Comparison of ENCODE assay signal across 8 cellular contexts in genomic region chr12:123389560-123390351, GRCh38. TPM values are rescaled to one million over a fixed set of nuclear protein-coding genes. Genes with fewer than 3 reads are reported as not detected.
DNase-seq lines count a peak whose midpoint lies in the region; ATAC-seq, FAIRE-seq and TF ChIP-seq lines count a peak whose summit lies in the region.

No MANE protein-coding gene starts in this region.

- H3K27ac Mint-ChIP-seq in activated CD4-positive, alpha-beta T cell treated with anti-CD3 and anti-CD28 coated beads, Interleukin-2, amount 10 ng/mL, durations not matched to agents 7 days and 5 days: peak overlapping the region; percentile 87

- H3K36me3 ChIP-seq in endothelial cell of umbilical vein (ENCODE audit: control insufficient read depth in 2 of 2, extremely low read depth in 1 of 2, insufficient read depth in 2 of 2, low read length in 2 of 2) (peaks cover 13 to 15% of the 10 kb centered on the region in 2 experiments), muscle layer of duodenum (ENCODE audit: control insufficient read depth in 1 of 2, insufficient read depth in 2 of 2, low read length in 2 of 2) (peaks cover 14 to 28% of the 10 kb centered on the region in 2 donors), upper lobe of left lung (peaks cover 10 to 40% (median 21%) of the 10 kb centered on the region in 4 donors)

- CTCF ChIA-PET in activated CD4-positive, alpha-beta T cell treated with anti-CD3 and anti-CD28 coated beads, Interleukin-2, amount 10 ng/mL, durations not matched to agents 7 days and 5 days (lab: Charles Lee): interaction anchor here (1.4 kb wide), 1 partner anchor 11 kb away, joined by 5 read pairs; no protein-coding TSS in a partner anchor
- CTCF ChIA-PET in endothelial cell of umbilical vein (lab: Charles Lee): interaction anchor here (1.1 to 1.8 kb wide), 2 partner anchors 38 to 193 kb away, joined by 3 to 5 read pairs; no protein-coding TSS in a partner anchor

- H3K9me1 ChIP-seq in endothelial cell of umbilical vein (replicated peaks; ENCODE audit: control insufficient read depth, extremely low read depth, insufficient read depth, low read length): no peaks in the 10 kb centered on the region

- FAIRE-seq in endothelial cell of umbilical vein (lab: Jason Lieb, UNC): no peak

- H3K4me3 ChIP-seq in endothelial cell of umbilical vein (replicated peaks in 1 of 3; ENCODE audit: insufficient read depth in 1 of 3, low read depth in 1 of 3, low read length in 3 of 3) (peak overlapping the region; percentile 46 to 69 (median 67)), muscle layer of duodenum (ENCODE audit: low read depth in 1 of 2, low read length in 2 of 2) (peak overlapping the region; percentile 56 to 71), upper lobe of left lung (peak overlapping the region; percentile 57 to 86 (median 82))

- BruUV-seq in endothelial cell of umbilical vein (replicated peaks; lab: Mats Ljungman, UMichigan): no TSS peak

- H4K20me1 ChIP-seq in endothelial cell of umbilical vein (replicated peaks; ENCODE audit: control insufficient read depth, extremely low read depth, insufficient read depth, low read length): no peaks in the 10 kb centered on the region

- H3K27me3 Mint-ChIP-seq in activated CD4-positive, alpha-beta T cell treated with anti-CD3 and anti-CD28 coated beads, Interleukin-2, amount 10 ng/mL, durations not matched to agents 7 days and 5 days: no peaks in the 10 kb centered on the region

- peaks cover 62% of the 10 kb centered on the region for H3K79me2 ChIP-seq in endothelial cell of umbilical vein (ENCODE audit: control insufficient read depth, insufficient read depth, low read length)

- intact Hi-C loops in endothelial cell of umbilical vein (cut with micrococcal nuclease): loop anchor here (2.0 kb wide), 2 partner anchors 47 to 193 kb away; partner anchors contain the start of gene RILPL2

- H3K9me3 Mint-ChIP-seq in activated CD4-positive, alpha-beta T cell treated with anti-CD3 and anti-CD28 coated beads, Interleukin-2, amount 10 ng/mL, durations not matched to agents 7 days and 5 days: no peaks in the 10 kb centered on the region

- TF ChIP-seq EP300 in upper lobe of left lung (IDR thresholded peaks at IDR 0.05): no peak

- H3K4me1 ChIP-seq in endothelial cell of umbilical vein (ENCODE audit: control insufficient read depth, extremely low read depth, insufficient read depth, low read length) (peaks cover 33% of the 10 kb centered on the region), muscle layer of duodenum (ENCODE audit: control insufficient read depth in 1 of 2, insufficient read depth in 2 of 2, low read length in 2 of 2) (peaks cover 13 to 43% of the 10 kb centered on the region in 2 donors), upper lobe of left lung (peaks cover 40 to 60% (median 42%) of the 10 kb centered on the region in 4 donors)

- dilution Hi-C loops in endothelial cell of umbilical vein (cut with MboI; ENCODE audit: extremely low pct_ligation_motif_present, low sequenced_read_pairs): loop anchor here (10.0 kb wide), 1 partner anchor 235 kb away; no protein-coding TSS in a partner anchor

- no peak for TF ChIP-seq CTCF in endothelial cell of umbilical vein (IDR thresholded peaks at IDR 0.05; ENCODE audit: extremely low read depth in 1 of 2, insufficient read depth in 1 of 2, low read depth in 1 of 2, low read length in 2 of 2)
- peak in 1 of 6 experiments; percentile 5 for TF ChIP-seq CTCF in upper lobe of left lung (IDR thresholded peaks at IDR 0.05)

- H3K27me3 ChIP-seq in endothelial cell of umbilical vein (ENCODE audit: control insufficient read depth in 2 of 2, insufficient read depth in 2 of 2, low read length in 2 of 2) (no peaks in the 10 kb centered on the region), muscle layer of duodenum (ENCODE audit: low read depth, low read length) (no peaks in the 10 kb centered on the region), upper lobe of left lung (no peaks in the 10 kb centered on the region)

- H3K4me1 Mint-ChIP-seq in activated CD4-positive, alpha-beta T cell treated with anti-CD3 and anti-CD28 coated beads, Interleukin-2, amount 10 ng/mL, durations not matched to agents 7 days and 5 days: peaks cover 45% of the 10 kb centered on the region

- 3 to 12% methylated on average over 28 to 39 of the region's 66 CpGs for WGBS in upper lobe of left lung, 2 donors

- H3K27ac ChIP-seq in endothelial cell of umbilical vein (ENCODE audit: insufficient read depth, low read depth, low read length) (peak overlapping the region; percentile 44), muscle layer of duodenum (ENCODE audit: low read length) (peak overlapping the region; percentile 14), upper lobe of left lung (peak overlapping the region; percentile 85 to 92 (median 90))

- ATAC-seq in HG03280 (IDR thresholded peaks at IDR 0.05; ENCODE audit: unreplicated experiment) (peak; percentile 20), upper lobe of left lung (ENCODE audit: low FRiP score in 2 of 2) (peak; percentile 67 to 91)

- POLR2A ChIA-PET in activated CD4-positive, alpha-beta T cell treated with anti-CD3 and anti-CD28 coated beads, Interleukin-2, amount 10 ng/mL, durations not matched to agents 7 days and 5 days (lab: Charles Lee): no interaction called here
- POLR2A ChIA-PET in endothelial cell of umbilical vein (lab: Charles Lee): no interaction called here

- peak overlapping the region; percentile 81 for H3K4me3 Mint-ChIP-seq in activated CD4-positive, alpha-beta T cell treated with anti-CD3 and anti-CD28 coated beads, Interleukin-2, amount 10 ng/mL, durations not matched to agents 7 days and 5 days

- H3K9me3 ChIP-seq in endothelial cell of umbilical vein (replicated peaks; ENCODE audit: control insufficient read depth, insufficient read depth, low read length): no peaks in the 10 kb centered on the region
- H3K9me3 ChIP-seq in muscle layer of duodenum (ENCODE audit: control insufficient read depth in 1 of 2, low read length in 2 of 2): no peaks in the 10 kb centered on the region
- no peaks in the 10 kb centered on the region for H3K9me3 ChIP-seq in upper lobe of left lung

- no peak overlapping the region for H2AFZ ChIP-seq in endothelial cell of umbilical vein (ENCODE audit: low read depth, low read length)

- peaks cover 34% of the 10 kb centered on the region for H3K36me3 Mint-ChIP-seq in activated CD4-positive, alpha-beta T cell treated with anti-CD3 and anti-CD28 coated beads, Interleukin-2, amount 10 ng/mL, durations not matched to agents 7 days and 5 days (ENCODE audit: low read depth)

- DNase-seq in NCI-H82 (lab: John Stamatoyannopoulos, UW) (peak; percentile 49), NCI-H82 treated with DMSO at 0.1 percent for 48 hours (lab: John Stamatoyannopoulos, UW; ENCODE audit: unreplicated experiment) (no peak), endothelial cell of umbilical vein (ENCODE audit: low read depth, low spot score) (peak; percentile 25), upper lobe of left lung (peak; percentile 90 to 91), NK-92 (lab: John Stamatoyannopoulos, UW; ENCODE audit: unreplicated experiment) (no peak)
- DNase-seq in activated CD4-positive, alpha-beta T cell treated with anti-CD3 and anti-CD28 coated beads, Interleukin-2, amount 10 ng/mL, durations not matched to agents 7 days and 5 days: peak; percentile 24

- peak overlapping the region; percentile 94 for H3K4me2 ChIP-seq in endothelial cell of umbilical vein (ENCODE audit: insufficient read depth, low read length)

- TF ChIP-seq POLR2A in endothelial cell of umbilical vein (IDR thresholded peaks at IDR 0.05; ENCODE audit: low read depth, low read length): no peak
- TF ChIP-seq POLR2A in upper lobe of left lung (IDR thresholded peaks at IDR 0.05): peak in 1 of 4 donors; percentile 43

- peak overlapping the region; percentile 66 for H3K9ac ChIP-seq in endothelial cell of umbilical vein (replicated peaks; ENCODE audit: extremely low read depth, insufficient read depth, low read length)

RNA-seq across cellular contexts. Expression of gene KMT5A, which starts 5.8 kb away (rescaled TPM):
- 10 to 100 TPM; 73.6 to 85.3 TPM for total RNA-seq in activated CD4-positive, alpha-beta T cell treated with anti-CD3 and anti-CD28 coated beads, Interleukin-2, amount 10 ng/mL, durations not matched to agents 7 days and 5 days
- 75.4 and 77.4 TPM in 2 replicates for total RNA-seq in endothelial cell of umbilical vein
- polyA plus RNA-seq in endothelial cell of umbilical vein: 22.3 and 26.1 TPM in 2 replicates
- 33.6 and 34.2 TPM in 2 replicates for polyA plus RNA-seq in endothelial cell of umbilical vein (2011; cell fraction: cytosol; rRNA removed)
- polyA plus RNA-seq in endothelial cell of umbilical vein (2011; cell fraction: nucleus; rRNA removed): 57.6 and 75.5 TPM in 2 replicates
- polyA plus RNA-seq in endothelial cell of umbilical vein (2012): 52.7 and 58.3 TPM in 2 replicates
- 22.1 and 25.0 TPM in 2 replicates for polyA minus RNA-seq in endothelial cell of umbilical vein
- polyA minus RNA-seq in endothelial cell of umbilical vein (2011; cell fraction: cytosol; rRNA and poly(A)+ RNA removed): 26.3 TPM
- polyA minus RNA-seq in endothelial cell of umbilical vein (2011; cell fraction: nucleus; rRNA and poly(A)+ RNA removed): 27.6 and 37.4 TPM in 2 replicates
- 10 to 100 TPM; 35.1 to 50.2 (median 43.8) TPM for total RNA-seq in upper lobe of left lung

RNA-seq across cellular contexts. Expression of gene SBNO1, which starts 25.1 kb away (rescaled TPM):
- 10 to 100 TPM; 38.1 to 41.8 TPM for total RNA-seq in activated CD4-positive, alpha-beta T cell treated with anti-CD3 and anti-CD28 coated beads, Interleukin-2, amount 10 ng/mL, durations not matched to agents 7 days and 5 days
- total RNA-seq in endothelial cell of umbilical vein: 32.5 and 34.2 TPM in 2 replicates
- polyA plus RNA-seq in endothelial cell of umbilical vein: 3.8 and 4.8 TPM in 2 replicates
- 4.8 and 5.0 TPM in 2 replicates for polyA plus RNA-seq in endothelial cell of umbilical vein (2011; cell fraction: cytosol; rRNA removed)
- polyA plus RNA-seq in endothelial cell of umbilical vein (2011; cell fraction: nucleus; rRNA removed): 8.7 and 10.2 TPM in 2 replicates
- 17.1 and 24.4 TPM in 2 replicates for polyA plus RNA-seq in endothelial cell of umbilical vein (2012)
- 18.1 and 21.6 TPM in 2 replicates for polyA minus RNA-seq in endothelial cell of umbilical vein
- 15.8 TPM for polyA minus RNA-seq in endothelial cell of umbilical vein (2011; cell fraction: cytosol; rRNA and poly(A)+ RNA removed)
- polyA minus RNA-seq in endothelial cell of umbilical vein (2011; cell fraction: nucleus; rRNA and poly(A)+ RNA removed): 10.6 and 14.2 TPM in 2 replicates
- total RNA-seq in upper lobe of left lung: 10 to 100 TPM in 5 of 6 donors, 1 to 10 TPM in 1; 7.5 to 25.2 (median 20.3) TPM

RNA-seq across cellular contexts. Expression of gene RILPL2, which starts 46.7 kb away (rescaled TPM):
- total RNA-seq in activated CD4-positive, alpha-beta T cell treated with anti-CD3 and anti-CD28 coated beads, Interleukin-2, amount 10 ng/mL, durations not matched to agents 7 days and 5 days: 1 to 10 TPM; 6.0 to 6.5 TPM
- total RNA-seq in endothelial cell of umbilical vein: 4.6 and 7.2 TPM in 2 replicates
- polyA plus RNA-seq in endothelial cell of umbilical vein: 3.0 and 3.3 TPM in 2 replicates
- polyA plus RNA-seq in endothelial cell of umbilical vein (2011; cell fraction: cytosol; rRNA removed): 4.7 and 5.1 TPM in 2 replicates
- polyA plus RNA-seq in endothelial cell of umbilical vein (2011; cell fraction: nucleus; rRNA removed): 2.3 and 2.6 TPM in 2 replicates
- polyA plus RNA-seq in endothelial cell of umbilical vein (2012): 5.0 and 5.1 TPM in 2 replicates
- polyA minus RNA-seq in endothelial cell of umbilical vein: 1.8 and 2.3 TPM in 2 replicates
- polyA minus RNA-seq in endothelial cell of umbilical vein (2011; cell fraction: cytosol; rRNA and poly(A)+ RNA removed): 1.4 TPM
- polyA minus RNA-seq in endothelial cell of umbilical vein (2011; cell fraction: nucleus; rRNA and poly(A)+ RNA removed): 1.2 and 1.6 TPM in 2 replicates
- 10 to 100 TPM; 12.5 to 29.9 (median 14.6) TPM for total RNA-seq in upper lobe of left lung

Comparison
In these comparisons a context has a peak if more than half of its experiments do, and no peak if none do; other contexts are left out.
1. DNase-seq: peak in NCI-H82 (single experiment), activated CD4-positive, alpha-beta T cell treated with anti-CD3 and anti-CD28 coated beads, Interleukin-2, amount 10 ng/mL, durations not matched to agents 7 days and 5 days (single experiment), endothelial cell of umbilical vein (single experiment) and upper lobe of left lung (2 of 2); none in NCI-H82 treated with DMSO at 0.1 percent for 48 hours (single experiment) and NK-92 (single experiment).
2. H3K27ac ChIP-seq: peak in every context shown above with its lines; median percentile 90 in upper lobe of left lung; 44 in endothelial cell of umbilical vein; 14 in muscle layer of duodenum.
3. Peak in every context shown above with its lines, with median percentiles within 50 percentile points of each other: H3K4me3 ChIP-seq.